In the genomic region with DNA sequence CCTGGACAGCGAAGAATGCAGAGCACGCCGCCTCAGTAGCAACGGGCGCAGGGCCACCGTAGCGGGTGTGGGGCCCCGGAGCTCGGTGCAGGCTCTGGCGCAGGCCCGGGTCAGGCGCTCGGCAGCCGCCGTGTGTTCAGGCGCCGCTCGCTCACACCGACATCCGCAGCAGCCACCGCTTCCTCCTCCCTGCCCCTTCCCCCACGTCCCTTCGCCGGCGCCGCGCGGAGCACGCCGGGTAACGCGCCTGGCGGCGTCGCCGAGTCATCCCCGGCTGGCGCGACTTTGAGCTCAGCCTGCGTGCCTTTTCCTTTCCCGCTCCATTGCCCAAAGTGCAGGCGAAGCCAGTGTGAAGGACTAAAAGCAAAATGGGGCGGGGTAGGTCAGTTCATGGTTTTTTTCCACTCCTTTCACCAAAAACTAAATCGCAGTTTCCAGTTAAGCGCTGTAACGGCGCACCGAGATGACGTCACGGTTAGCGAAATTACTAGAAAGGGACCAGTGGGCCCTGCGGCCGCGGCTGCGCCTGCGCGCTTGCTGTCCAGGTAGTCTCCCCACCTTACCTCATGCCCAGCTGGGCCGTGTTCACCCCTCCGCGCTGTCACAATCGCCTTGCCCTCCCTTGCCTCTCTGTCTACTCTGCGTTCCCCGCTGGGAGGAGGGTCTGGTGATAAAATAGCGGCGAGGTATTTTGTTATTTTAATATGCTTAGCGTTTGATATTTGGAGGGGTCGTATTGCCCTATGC, we compare ENCODE assay signal across 1 cellular context.
TF ChIP-seq lines count a peak whose summit lies in the region.

Gene UBQLN1, minus strand, starts transcription at position 191 of the 747 bp plus-strand sequence. CDS start 279 bp downstream, outside the sequence.

TF ChIP-seq in HepG2, 621 proteins besides CTCF, POLR2A, EP300 and RAD21 (continued from another document and continues in another):
- TF ChIP-seq AKNA (CRISPR knock-in tag; IDR thresholded peaks at IDR 0.05; ENCODE audit: borderline replicate concordance) (no peak; the same call in 1 of the 2 replicates), ZBTB20 (CRISPR knock-in tag; IDR thresholded peaks at IDR 0.05; ENCODE audit: borderline replicate concordance, low read depth) (no peak; the same call in 1 of the 2 replicates), MED13 (CRISPR knock-in tag; IDR thresholded peaks at IDR 0.05) (peak; percentile 49; the same call in 1 of the 2 replicates), ZNF274 (CRISPR knock-in tag; IDR thresholded peaks at IDR 0.05) (peak; percentile 84), ARHGAP35 (CRISPR knock-in tag; IDR thresholded peaks at IDR 0.05; ENCODE audit: borderline replicate concordance) (no peak; the same call in 1 of the 2 replicates), ZNF788 (CRISPR knock-in tag; IDR thresholded peaks at IDR 0.05; ENCODE audit: borderline replicate concordance) (peak; percentile 93), ZNF496 (CRISPR knock-in tag; IDR thresholded peaks at IDR 0.05; ENCODE audit: insufficient replicate concordance) (no peak), RXRB (CRISPR knock-in tag; IDR thresholded peaks at IDR 0.05; ENCODE audit: borderline replicate concordance) (no peak), ZNF746 (CRISPR knock-in tag; IDR thresholded peaks at IDR 0.05) (peak; percentile 40), ZBTB21 (CRISPR knock-in tag; IDR thresholded peaks at IDR 0.05) (peak; percentile 75; the same call in 1 of the 2 replicates), GZF1 (CRISPR knock-in tag; IDR thresholded peaks at IDR 0.05) (peak; percentile 88; the same call in 1 of the 2 replicates), ZNF761 (CRISPR knock-in tag; conservative IDR thresholded peaks at IDR 0.05) (no peak), HDAC6 (IDR thresholded peaks at IDR 0.05; ENCODE audit: low read depth, low read length) (no peak), ESRRA (CRISPR knock-in tag; IDR thresholded peaks at IDR 0.05; ENCODE audit: low read depth) (no peak), SOX6 (IDR thresholded peaks at IDR 0.05) (no peak), SOX6 (CRISPR knock-in tag; IDR thresholded peaks at IDR 0.05) (peak; percentile 48; the same call in 1 of the 2 replicates), ZNF326 (CRISPR knock-in tag; IDR thresholded peaks at IDR 0.05; ENCODE audit: borderline replicate concordance) (no peak), HNF4A (CRISPR knock-in tag; IDR thresholded peaks at IDR 0.05) (peak; percentile 40; the same call in 1 of the 2 replicates), FOXK1 (CRISPR knock-in tag; IDR thresholded peaks at IDR 0.05; ENCODE audit: borderline replicate concordance, low read depth) (peak; percentile 70), MZF1 (CRISPR knock-in tag; IDR thresholded peaks at IDR 0.05; ENCODE audit: borderline replicate concordance) (no peak), POLR2AphosphoS5 (IDR thresholded peaks at IDR 0.05; ENCODE audit: low read depth, low read length) (peak; percentile 70), TBX2 (CRISPR knock-in tag; IDR thresholded peaks at IDR 0.05; ENCODE audit: borderline replicate concordance) (peak; percentile 67), NAIF1 (CRISPR knock-in tag; IDR thresholded peaks at IDR 0.05; ENCODE audit: borderline replicate concordance) (peak; percentile 83; the same call in 1 of the 2 replicates), MED8 (CRISPR knock-in tag; IDR thresholded peaks at IDR 0.05; ENCODE audit: insufficient replicate concordance) (peak; percentile 59), TBL1XR1 (IDR thresholded peaks at IDR 0.05; ENCODE audit: borderline replicate concordance, low read length, partially characterized antibody) (no peak), STAT5B (CRISPR knock-in tag; IDR thresholded peaks at IDR 0.05) (no peak), CENPT (CRISPR knock-in tag; IDR thresholded peaks at IDR 0.05; ENCODE audit: low read depth) (no peak), TARDBP (CRISPR knock-in tag; IDR thresholded peaks at IDR 0.05) (no peak), UBTF (CRISPR knock-in tag; IDR thresholded peaks at IDR 0.05) (peak; percentile 94), RARA (CRISPR knock-in tag; IDR thresholded peaks at IDR 0.05) (no peak; the same call in none of the 2 replicates), ZBED4 (CRISPR knock-in tag; IDR thresholded peaks at IDR 0.05; ENCODE audit: borderline replicate concordance) (no peak), ZNF484 (CRISPR knock-in tag; IDR thresholded peaks at IDR 0.05; ENCODE audit: borderline replicate concordance, low read depth) (0 out of 2 replicates have a peak, but pooled peaks have one; percentile 34), CC2D1A (CRISPR knock-in tag; IDR thresholded peaks at IDR 0.05) (no peak), E2F1 (CRISPR knock-in tag; IDR thresholded peaks at IDR 0.05) (peak; percentile 48; the same call in 1 of the 2 replicates)
- TF ChIP-seq, protein P1, sequence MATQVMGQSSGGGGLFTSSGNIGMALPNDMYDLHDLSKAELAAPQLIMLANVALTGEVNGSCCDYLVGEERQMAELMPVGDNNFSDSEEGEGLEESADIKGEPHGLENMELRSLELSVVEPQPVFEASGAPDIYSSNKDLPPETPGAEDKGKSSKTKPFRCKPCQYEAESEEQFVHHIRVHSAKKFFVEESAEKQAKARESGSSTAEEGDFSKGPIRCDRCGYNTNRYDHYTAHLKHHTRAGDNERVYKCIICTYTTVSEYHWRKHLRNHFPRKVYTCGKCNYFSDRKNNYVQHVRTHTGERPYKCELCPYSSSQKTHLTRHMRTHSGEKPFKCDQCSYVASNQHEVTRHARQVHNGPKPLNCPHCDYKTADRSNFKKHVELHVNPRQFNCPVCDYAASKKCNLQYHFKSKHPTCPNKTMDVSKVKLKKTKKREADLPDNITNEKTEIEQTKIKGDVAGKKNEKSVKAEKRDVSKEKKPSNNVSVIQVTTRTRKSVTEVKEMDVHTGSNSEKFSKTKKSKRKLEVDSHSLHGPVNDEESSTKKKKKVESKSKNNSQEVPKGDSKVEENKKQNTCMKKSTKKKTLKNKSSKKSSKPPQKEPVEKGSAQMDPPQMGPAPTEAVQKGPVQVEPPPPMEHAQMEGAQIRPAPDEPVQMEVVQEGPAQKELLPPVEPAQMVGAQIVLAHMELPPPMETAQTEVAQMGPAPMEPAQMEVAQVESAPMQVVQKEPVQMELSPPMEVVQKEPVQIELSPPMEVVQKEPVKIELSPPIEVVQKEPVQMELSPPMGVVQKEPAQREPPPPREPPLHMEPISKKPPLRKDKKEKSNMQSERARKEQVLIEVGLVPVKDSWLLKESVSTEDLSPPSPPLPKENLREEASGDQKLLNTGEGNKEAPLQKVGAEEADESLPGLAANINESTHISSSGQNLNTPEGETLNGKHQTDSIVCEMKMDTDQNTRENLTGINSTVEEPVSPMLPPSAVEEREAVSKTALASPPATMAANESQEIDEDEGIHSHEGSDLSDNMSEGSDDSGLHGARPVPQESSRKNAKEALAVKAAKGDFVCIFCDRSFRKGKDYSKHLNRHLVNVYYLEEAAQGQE (IDR thresholded peaks at IDR 0.05; ENCODE audit: borderline replicate concordance in 1 of 2, low read depth in 1 of 2, low read length in 2 of 2) = no peak
- TF ChIP-seq, protein P2, sequence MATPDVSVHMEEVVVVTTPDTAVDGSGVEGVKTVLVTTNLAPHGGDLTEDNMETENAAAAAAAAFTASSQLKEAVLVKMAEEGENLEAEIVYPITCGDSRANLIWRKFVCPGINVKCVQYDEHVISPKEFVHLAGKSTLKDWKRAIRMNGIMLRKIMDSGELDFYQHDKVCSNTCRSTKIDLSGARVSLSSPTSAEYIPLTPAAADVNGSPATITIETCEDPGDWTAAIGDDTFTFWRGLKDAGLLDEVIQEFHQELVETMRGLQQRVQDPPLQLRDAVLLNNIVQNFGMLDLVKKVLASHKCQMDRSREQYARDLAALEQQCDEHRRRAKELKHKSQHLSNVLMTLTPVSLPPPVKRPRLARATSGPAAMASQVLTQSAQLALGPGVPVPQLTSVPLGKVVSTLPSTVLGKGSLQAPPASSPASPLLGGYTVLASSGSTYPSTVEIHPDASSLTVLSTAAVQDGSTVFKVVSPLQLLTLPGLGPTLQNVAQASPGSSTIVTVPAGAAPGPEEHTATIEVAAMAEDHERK (CRISPR knock-in tag; IDR thresholded peaks at IDR 0.05; ENCODE audit: low read depth) = peak; percentile 79
- TF ChIP-seq, protein P3, sequence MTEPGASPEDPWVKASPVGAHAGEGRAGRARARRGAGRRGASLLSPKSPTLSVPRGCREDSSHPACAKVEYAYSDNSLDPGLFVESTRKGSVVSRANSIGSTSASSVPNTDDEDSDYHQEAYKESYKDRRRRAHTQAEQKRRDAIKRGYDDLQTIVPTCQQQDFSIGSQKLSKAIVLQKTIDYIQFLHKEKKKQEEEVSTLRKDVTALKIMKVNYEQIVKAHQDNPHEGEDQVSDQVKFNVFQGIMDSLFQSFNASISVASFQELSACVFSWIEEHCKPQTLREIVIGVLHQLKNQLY (CRISPR knock-in tag; IDR thresholded peaks at IDR 0.05) = 0 out of 2 replicates have a peak, but pooled peaks have one; percentile 20
